ENCODE assay signal across 18 cellular contexts in genomic region chr4:25100156-25100555, GRCh38.
A peak's percentile ranks its signal among the peaks of the same experiment; 100 is the strongest.
DNase-seq lines count a peak whose midpoint lies in the region; TF ChIP-seq lines count a peak whose summit lies in the region.
"Had no signal": no experiment of that assay in that cellular context is flagged by ENCODE, and none has a peak within 500 bp of the region (broad histone marks: within the 10 kb centered on the region; RNA-seq: fewer than 3 reads in every experiment).

No MANE protein-coding gene starts in this region.

- peaks cover 39% of the 10 kb centered on the region for H3K4me1 ChIP-seq in testis

- peaks cover 2% of the 10 kb centered on the region for H3K36me3 Mint-ChIP-seq in mesothelial cell of epicardium

- DNase-seq in NCI-H510A treated with DMSO at 0.1 percent for 48 hours (lab: John Stamatoyannopoulos, UW) (peak; percentile 8), NCI-H510A (lab: John Stamatoyannopoulos, UW) (no peak), ecto neural progenitor cell (ENCODE audit: low spot score) (peak; percentile 24), mesothelial cell of epicardium (ENCODE audit: low spot score in 2 of 2, unreplicated experiment in 2 of 2) (no peak), testis (no peak), NCI-H1105 treated with DMSO at 0.1 percent for 48 hours (lab: John Stamatoyannopoulos, UW) (no peak), NCI-H2029 (lab: John Stamatoyannopoulos, UW) (no peak), A172 (ENCODE audit: low spot score) (no peak)
- DNase-seq: activated CD8-positive, alpha-beta T cell treated with anti-CD3 and anti-CD28 coated beads for 36 hours; activated naive CD4-positive, alpha-beta T cell; activated T-cell treated with anti-CD3 and anti-CD28 coated beads for 4 hours; NCI-H1048; NCI-H2081 had no signal

- TF ChIP-seq CTCF in mesothelial cell of epicardium (IDR thresholded peaks at IDR 0.05; ENCODE audit: unreplicated experiment) (no peak), testis (IDR thresholded peaks at IDR 0.05) (no peak)

- H3K4me3 Mint-ChIP-seq in mesothelial cell of epicardium = no peak overlapping the region
- H3K4me3 Mint-ChIP-seq: activated CD8-positive, alpha-beta T cell treated with anti-CD3 and anti-CD28 coated beads for 36 hours; B cell; type B pancreatic cell had no signal

- no peaks in the 10 kb centered on the region for H3K36me3 ChIP-seq in testis (ENCODE audit: low read depth, missing control alignments)
- H3K36me3 ChIP-seq: stomach had no signal

- TF ChIP-seq POLR2A in testis (IDR thresholded peaks at IDR 0.05) = no peak

- H3K27ac Mint-ChIP-seq in mesothelial cell of epicardium = peak overlapping the region; percentile 44
- H3K27ac Mint-ChIP-seq: activated CD8-positive, alpha-beta T cell treated with anti-CD3 and anti-CD28 coated beads for 36 hours; B cell; type B pancreatic cell had no signal

- H3K27me3 ChIP-seq in testis = no peaks in the 10 kb centered on the region
- H3K27me3 ChIP-seq: stomach had no signal

- intact Hi-C loops in testis (cut with DNase I; ENCODE audit: low total_unique reads) = no loop called here

- no peaks in the 10 kb centered on the region for H3K9me3 ChIP-seq in testis
- H3K9me3 ChIP-seq: SK-N-SH had no signal

- H3K4me1 Mint-ChIP-seq in mesothelial cell of epicardium = peaks cover 23% of the 10 kb centered on the region
- H3K4me1 Mint-ChIP-seq: B cell had no signal

- WGBS in testis, 2 donors = 40 to 44% methylated on average over 3 of the region's 3 CpGs

- peaks cover 5% of the 10 kb centered on the region for H3K9me3 Mint-ChIP-seq in mesothelial cell of epicardium

- H3K27ac ChIP-seq in testis = peak overlapping the region; percentile 50 to 74
- H3K27ac ChIP-seq: GM23248, stomach had no signal

- H3K4me3 ChIP-seq in testis = no peak overlapping the region
- H3K4me3 ChIP-seq: GM23248, stomach had no signal

- no peaks in the 10 kb centered on the region for H3K27me3 Mint-ChIP-seq in mesothelial cell of epicardium (ENCODE audit: low read depth)

Comparison
In these comparisons a context has a peak if more than half of its experiments do, and no peak if none do; other contexts are left out.
1. DNase-seq: peak in NCI-H510A treated with DMSO at 0.1 percent for 48 hours (single experiment) and ecto neural progenitor cell (single experiment); none in NCI-H510A (single experiment), mesothelial cell of epicardium (0 of 2), testis (single experiment), NCI-H1105 treated with DMSO at 0.1 percent for 48 hours (single experiment), NCI-H2029 (single experiment) and A172 (single experiment).